ENCODE assay signal across 8 cellular contexts in the genomic region with DNA sequence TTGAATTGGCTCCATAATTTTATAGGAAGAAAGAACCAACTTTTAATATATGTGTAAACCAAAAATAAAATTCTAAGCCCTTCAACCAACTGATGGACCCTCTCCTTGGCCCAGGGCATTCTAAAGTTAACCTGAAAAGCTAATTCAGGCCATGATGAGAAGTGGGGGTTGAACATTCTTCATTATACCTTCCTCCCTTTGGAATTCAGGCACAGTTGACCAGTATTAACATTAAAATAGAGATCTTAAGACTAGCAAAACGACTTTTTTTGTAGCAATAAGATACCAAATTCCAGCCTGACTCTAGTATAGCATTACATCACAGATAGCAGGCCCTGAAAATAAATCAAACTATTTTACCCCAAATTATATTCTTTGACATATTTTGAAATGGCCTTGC.
"Had no signal": no experiment of that assay in that cellular context is flagged by ENCODE, and none has a peak within 500 bp of the region (broad histone marks: within the 10 kb centered on the region; RNA-seq: fewer than 3 reads in every experiment).

No MANE protein-coding gene starts in this region.

- H3K9me3 Mint-ChIP-seq: HFFc6 had no signal

- H3K4me3 Mint-ChIP-seq: HFFc6 had no signal

- DNase-seq: GOT3, H7, HFFc6, IMR-90 had no signal

- ATAC-seq: HCT116, K562 had no signal

- H3K36me3 ChIP-seq: HAP-1 had no signal

- H3K27ac ChIP-seq: HL-60 had no signal

- H3K4me3 ChIP-seq: HAP-1, K562 had no signal

- H3K9me3 ChIP-seq: HAP-1 had no signal

- H3K27ac Mint-ChIP-seq: HFFc6 had no signal
